ENCODE assay signal across 18 cellular contexts in the genomic region with DNA sequence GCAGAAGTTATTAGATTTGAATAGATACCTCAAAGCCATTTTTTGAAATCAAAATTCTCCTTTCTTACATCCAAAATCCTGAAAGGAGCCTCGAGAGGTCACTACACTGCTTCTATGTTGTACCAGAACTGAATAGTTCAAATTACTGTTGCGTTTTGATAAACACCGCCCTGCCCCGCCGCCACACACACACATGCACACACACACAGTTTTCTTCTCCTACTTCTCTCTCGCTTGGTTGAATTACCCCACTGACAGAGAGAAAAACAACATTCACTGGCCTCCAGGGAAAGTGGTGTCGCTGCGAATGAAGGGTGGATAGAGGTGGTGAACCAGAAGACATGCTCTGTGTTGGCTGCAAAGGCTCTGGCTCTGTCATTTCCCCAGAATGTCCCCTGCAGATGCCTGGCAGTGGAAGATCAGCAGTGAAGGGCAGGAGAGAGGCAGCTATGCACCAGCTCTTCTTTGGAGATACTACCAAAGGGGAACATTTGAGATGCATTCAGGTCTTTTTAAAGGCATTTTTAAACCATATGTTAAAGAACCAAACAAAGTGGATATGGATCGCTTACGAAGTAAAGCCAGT.
DNase-seq lines count a peak whose midpoint lies in the region; ATAC-seq and TF ChIP-seq lines count a peak whose summit lies in the region.
"Had no signal": no experiment of that assay in that cellular context is flagged by ENCODE, and none has a peak within 500 bp of the region (broad histone marks: within the 10 kb centered on the region; RNA-seq: fewer than 3 reads in every experiment).

No MANE protein-coding gene starts in this region.

- peak; percentile 4 for DNase-seq in NCI-H460 (ENCODE audit: extremely low read depth, low read depth)
- DNase-seq in kidney glomerular epithelial cell (lab: John Stamatoyannopoulos, UW), result peak; percentile 54
- DNase-seq in retina, result peak; percentile 80
- DNase-seq in foreskin fibroblast, result no peak
- DNase-seq in endothelial cell (ENCODE audit: low spot score), result no peak
- no peak for DNase-seq in activated CD4-positive, alpha-beta T cell treated with anti-CD3 and anti-CD28 coated beads, Interleukin-2, amount 50 U/mL, for 4 hours
- DNase-seq: activated naive CD4-positive, alpha-beta T cell; colonic mucosa; NCI-H1048; NCI-H524; SHP77 treated with DMSO at 0.1 percent for 48 hours; stimulated activated CD4-positive, alpha-beta T cell treated with anti-CD3 and anti-CD28 coated beads, Interleukin-4, amount 100 ng/mL, for 24 hours; stimulated activated naive CD8-positive, alpha-beta T cell treated with anti-CD3 and anti-CD28 coated beads, Interleukin-15, Interleukin-2, amounts not matched to agents 100 U/mL and 50 U/mL, for 24 hours had no signal

- ATAC-seq in GM21723 (IDR thresholded peaks at IDR 0.05; ENCODE audit: unreplicated experiment), result no peak
- ATAC-seq: stimulated activated naive CD8-positive, alpha-beta T cell treated with anti-CD3 and anti-CD28 coated beads, Interleukin-15, Interleukin-2, amounts not matched to agents 100 U/mL and 50 U/mL, for 24 hours had no signal

- H3K27me3 Mint-ChIP-seq in endothelial cell (ENCODE audit: unreplicated experiment), result no peaks in the 10 kb centered on the region
- H3K27me3 Mint-ChIP-seq: memory B cell had no signal

- H3K27ac Mint-ChIP-seq in endothelial cell (ENCODE audit: unreplicated experiment), result no peak overlapping the region
- H3K27ac Mint-ChIP-seq: memory B cell had no signal

- no peak overlapping the region for H3K4me3 ChIP-seq in foreskin fibroblast (ENCODE audit: low read depth in 1 of 2, low read length in 2 of 2)
- H3K4me3 ChIP-seq: colonic mucosa, HAP-1, prostate gland had no signal

- no peak overlapping the region for H3K4me3 Mint-ChIP-seq in endothelial cell (ENCODE audit: unreplicated experiment)
- H3K4me3 Mint-ChIP-seq: memory B cell had no signal

- H3K36me3 Mint-ChIP-seq in endothelial cell (ENCODE audit: low read depth, unreplicated experiment), result no peaks in the 10 kb centered on the region
- H3K36me3 Mint-ChIP-seq: memory B cell had no signal

- peak overlapping the region; percentile 89 for H3K27ac ChIP-seq in cingulate gyrus (ENCODE audit: low read depth, low read length)
- H3K27ac ChIP-seq: colonic mucosa, prostate gland had no signal

- no peaks in the 10 kb centered on the region for H3K9me3 Mint-ChIP-seq in endothelial cell (ENCODE audit: unreplicated experiment)
- H3K9me3 Mint-ChIP-seq: memory B cell had no signal

- peaks cover 5% of the 10 kb centered on the region for H3K4me1 Mint-ChIP-seq in endothelial cell (ENCODE audit: unreplicated experiment)

- TF ChIP-seq CTCF in foreskin fibroblast (IDR thresholded peaks at IDR 0.05; ENCODE audit: low read depth, low read length), result no peak
- TF ChIP-seq CTCF in endothelial cell (IDR thresholded peaks at IDR 0.05; ENCODE audit: unreplicated experiment), result no peak

Comparison
In these comparisons a context has a peak if more than half of its experiments do, and no peak if none do; other contexts are left out.
1. DNase-seq: peak in NCI-H460 (single experiment), kidney glomerular epithelial cell (single experiment) and retina (single experiment); none in foreskin fibroblast (0 of 2), endothelial cell (single experiment) and activated CD4-positive, alpha-beta T cell treated with anti-CD3 and anti-CD28 coated beads, Interleukin-2, amount 50 U/mL, for 4 hours (0 of 2).